In the genomic region with DNA sequence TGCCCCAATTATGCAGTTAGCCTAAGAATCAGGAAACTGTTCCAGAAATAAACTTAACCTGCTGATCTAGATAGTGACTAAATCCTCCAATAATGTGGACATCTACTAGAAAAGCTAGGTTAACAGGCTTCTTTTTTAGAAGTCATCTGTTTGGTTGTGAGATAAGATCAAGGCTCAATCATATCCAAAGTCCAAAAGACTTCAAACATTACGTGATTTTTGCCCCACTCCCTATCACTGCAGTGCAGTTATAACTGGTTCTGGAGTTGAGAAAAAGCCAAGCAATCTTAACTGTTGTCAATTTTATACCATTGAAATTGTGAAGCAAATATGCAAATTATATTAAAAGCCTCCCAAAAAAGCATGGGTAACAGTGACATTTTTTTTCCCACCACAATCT, we compare ENCODE assay signal across 34 cellular contexts.
"Had no signal": no experiment of that assay in that cellular context is flagged by ENCODE, and none has a peak within 500 bp of the region (broad histone marks: within the 10 kb centered on the region; RNA-seq: fewer than 3 reads in every experiment).

No MANE protein-coding gene starts in this region.

- H3K4me1 Mint-ChIP-seq: activated CD4-positive, alpha-beta memory T cell treated with anti-CD3 and anti-CD28 coated beads, Interleukin-2, amount 10 ng/mL, durations not matched to agents 7 days and 5 days; activated CD4-positive, alpha-beta T cell treated with anti-CD3 and anti-CD28 coated beads for 36 hours; activated CD4-positive, alpha-beta T cell treated with anti-CD3 and anti-CD28 coated beads, Interleukin-2, amount 10 ng/mL, durations not matched to agents 24 days and 14 days; activated naive CD4-positive, alpha-beta T cell treated with anti-CD3 and anti-CD28 coated beads, Interleukin-2, amount 10 ng/mL, durations not matched to agents 7 days and 5 days; activated naive CD8-positive, alpha-beta T cell treated with anti-CD3 and anti-CD28 coated beads, Interleukin-2, amount 10 ng/mL, durations not matched to agents 7 days and 5 days; brain; endodermal cell; T-helper 17 cell had no signal

- FAIRE-seq: frontal cortex had no signal

- H3K36me3 Mint-ChIP-seq: activated naive CD4-positive, alpha-beta T cell treated with anti-CD3 and anti-CD28 coated beads, Interleukin-2, amount 10 ng/mL, durations not matched to agents 7 days and 5 days; activated naive CD4-positive, alpha-beta T cell treated with anti-CD3 and anti-CD28 coated beads, Interleukin-2, amount 50 U/mL, for 72 hours; activated naive CD8-positive, alpha-beta T cell treated with anti-CD3 and anti-CD28 coated beads, Interleukin-2, amount 10 ng/mL, durations not matched to agents 7 days and 5 days; brain had no signal

- H3K27me3 Mint-ChIP-seq: activated CD4-positive, alpha-beta memory T cell treated with anti-CD3 and anti-CD28 coated beads, Interleukin-2, amount 10 ng/mL, durations not matched to agents 7 days and 5 days; activated CD4-positive, alpha-beta T cell treated with anti-CD3 and anti-CD28 coated beads for 36 hours; activated CD4-positive, alpha-beta T cell treated with anti-CD3 and anti-CD28 coated beads, Interleukin-2, amount 10 ng/mL, durations not matched to agents 24 days and 14 days; activated naive CD4-positive, alpha-beta T cell treated with anti-CD3 and anti-CD28 coated beads, Interleukin-2, amount 10 ng/mL, durations not matched to agents 7 days and 5 days; activated naive CD8-positive, alpha-beta T cell treated with anti-CD3 and anti-CD28 coated beads, Interleukin-2, amount 10 ng/mL, durations not matched to agents 7 days and 5 days; brain; dendritic cell treated with granulocyte-macrophage colony-stimulating factor and Interleukin-4, amounts not matched to agents 40 ng/mL and 50 ng/mL, for 4 days; T-helper 17 cell had no signal

- H3K27ac ChIP-seq: ascending aorta, breast epithelium, cardiac muscle cell, coronary artery, dorsolateral prefrontal cortex had no signal

- H3K9me3 Mint-ChIP-seq: activated CD4-positive, alpha-beta memory T cell treated with anti-CD3 and anti-CD28 coated beads, Interleukin-2, amount 10 ng/mL, durations not matched to agents 7 days and 5 days; activated CD4-positive, alpha-beta T cell treated with anti-CD3 and anti-CD28 coated beads, Interleukin-2, amount 10 ng/mL, durations not matched to agents 24 days and 14 days; activated naive CD8-positive, alpha-beta T cell treated with anti-CD3 and anti-CD28 coated beads, Interleukin-2, amount 10 ng/mL, durations not matched to agents 7 days and 5 days; brain had no signal

- H3K4me3 ChIP-seq: ascending aorta, breast epithelium, cardiac muscle cell, coronary artery, dorsolateral prefrontal cortex had no signal

- ATAC-seq: activated CD4-positive, alpha-beta T cell treated with anti-CD3 and anti-CD28 coated beads for 36 hours; activated naive CD4-positive, alpha-beta T cell treated with anti-CD3 and anti-CD28 coated beads, Interleukin-2, amount 50 U/mL, for 72 hours; activated T-cell treated with anti-CD3 and anti-CD28 coated beads, Interleukin-2, amount 50 U/mL, for 72 hours; esophagus mucosa; T-helper 17 cell had no signal

- H3K4me3 Mint-ChIP-seq: activated CD4-positive, alpha-beta memory T cell treated with anti-CD3 and anti-CD28 coated beads, Interleukin-2, amount 10 ng/mL, durations not matched to agents 7 days and 5 days; activated CD4-positive, alpha-beta T cell treated with anti-CD3 and anti-CD28 coated beads for 36 hours; activated CD4-positive, alpha-beta T cell treated with anti-CD3 and anti-CD28 coated beads, Interleukin-2, amount 10 ng/mL, durations not matched to agents 24 days and 14 days; activated naive CD4-positive, alpha-beta T cell treated with anti-CD3 and anti-CD28 coated beads, Interleukin-2, amount 10 ng/mL, durations not matched to agents 7 days and 5 days; activated naive CD8-positive, alpha-beta T cell treated with anti-CD3 and anti-CD28 coated beads, Interleukin-2, amount 10 ng/mL, durations not matched to agents 7 days and 5 days; activated T-cell treated with anti-CD3 and anti-CD28 coated beads, Interleukin-2, amount 50 U/mL, for 24 hours; activated T-cell treated with anti-CD3 and anti-CD28 coated beads, Interleukin-2, amount 50 U/mL, for 72 hours; brain; dendritic cell treated with granulocyte-macrophage colony-stimulating factor and Interleukin-4, amounts not matched to agents 40 ng/mL and 50 ng/mL, for 4 days; endodermal cell; T-helper 17 cell; T-helper 2 cell treated with Interferon-gamma antibody and Interleukin-4, amounts not matched to agents 5 μg/mL and 100 μg/mL, for 36 hours had no signal

- H3K4me1 ChIP-seq: ascending aorta, breast epithelium had no signal

- H3K27ac Mint-ChIP-seq: activated CD4-positive, alpha-beta memory T cell treated with anti-CD3 and anti-CD28 coated beads, Interleukin-2, amount 10 ng/mL, durations not matched to agents 7 days and 5 days; activated CD4-positive, alpha-beta T cell treated with anti-CD3 and anti-CD28 coated beads for 36 hours; activated CD4-positive, alpha-beta T cell treated with anti-CD3 and anti-CD28 coated beads, Interleukin-2, amount 10 ng/mL, durations not matched to agents 24 days and 14 days; activated naive CD4-positive, alpha-beta T cell treated with anti-CD3 and anti-CD28 coated beads, Interleukin-2, amount 10 ng/mL, durations not matched to agents 7 days and 5 days; activated naive CD4-positive, alpha-beta T cell treated with anti-CD3 and anti-CD28 coated beads, Interleukin-2, amount 50 U/mL, for 72 hours; activated naive CD8-positive, alpha-beta T cell treated with anti-CD3 and anti-CD28 coated beads, Interleukin-2, amount 10 ng/mL, durations not matched to agents 7 days and 5 days; activated T-cell treated with anti-CD3 and anti-CD28 coated beads, Interleukin-2, amount 50 U/mL, for 24 hours; activated T-cell treated with anti-CD3 and anti-CD28 coated beads, Interleukin-2, amount 50 U/mL, for 72 hours; brain; dendritic cell treated with granulocyte-macrophage colony-stimulating factor and Interleukin-4, amounts not matched to agents 40 ng/mL and 50 ng/mL, for 4 days; endodermal cell; T-helper 17 cell; T-helper 2 cell treated with Interferon-gamma antibody and Interleukin-4, amounts not matched to agents 5 μg/mL and 100 μg/mL, for 36 hours had no signal

- DNase-seq: activated CD4-positive, alpha-beta memory T cell treated with anti-CD3 and anti-CD28 coated beads, Interleukin-2, amount 10 ng/mL, durations not matched to agents 7 days and 5 days; activated CD4-positive, alpha-beta T cell treated with anti-CD3 and anti-CD28 coated beads for 36 hours; activated CD4-positive, alpha-beta T cell treated with anti-CD3 and anti-CD28 coated beads, Interleukin-2, amount 10 ng/mL, durations not matched to agents 24 days and 14 days; activated CD4-positive, alpha-beta T cell treated with anti-CD3 and anti-CD28 coated beads, Interleukin-2, amount 50 U/mL, for 4 hours; activated CD4-positive, CD25-positive, alpha-beta regulatory T cell; activated CD4-positive, CD25-positive, alpha-beta regulatory T cell treated with anti-CD3 and anti-CD28 coated beads, Interleukin-2, amount 50 U/mL, for 72 hours; activated CD8-positive, alpha-beta memory T cell treated with anti-CD3 and anti-CD28 coated beads, Interleukin-2, amount 50 U/mL, for 48 hours; activated gamma-delta T cell; activated naive CD4-positive, alpha-beta T cell; activated naive CD4-positive, alpha-beta T cell treated with anti-CD3 and anti-CD28 coated beads, Interleukin-2, amount 10 ng/mL, durations not matched to agents 7 days and 5 days; activated naive CD8-positive, alpha-beta T cell treated with anti-CD3 and anti-CD28 coated beads, Interleukin-2, amount 10 ng/mL, durations not matched to agents 7 days and 5 days; activated T-cell treated with anti-CD3 and anti-CD28 coated beads for 4 hours; activated T-cell treated with anti-CD3 and anti-CD28 coated beads, Interleukin-2, amount 50 U/mL, for 24 hours; activated T-cell treated with anti-CD3 and anti-CD28 coated beads, Interleukin-2, amount 50 U/mL, for 72 hours; central memory CD4-positive, alpha-beta T cell; cerebellar nuclear complex; dorsolateral prefrontal cortex; effector memory CD4-positive, alpha-beta T cell; endodermal cell; foreskin fibroblast; head of caudate nucleus; T-helper 1 cell; T-helper 17 cell; T1000 had no signal

- H3K9me3 ChIP-seq: ascending aorta had no signal

- H3K36me3 ChIP-seq: ascending aorta, breast epithelium, cardiac muscle cell had no signal

- H3K27me3 ChIP-seq: ascending aorta, breast epithelium, cardiac muscle cell had no signal
